ENCODE assay signal across 8 cellular contexts in the genomic region with DNA sequence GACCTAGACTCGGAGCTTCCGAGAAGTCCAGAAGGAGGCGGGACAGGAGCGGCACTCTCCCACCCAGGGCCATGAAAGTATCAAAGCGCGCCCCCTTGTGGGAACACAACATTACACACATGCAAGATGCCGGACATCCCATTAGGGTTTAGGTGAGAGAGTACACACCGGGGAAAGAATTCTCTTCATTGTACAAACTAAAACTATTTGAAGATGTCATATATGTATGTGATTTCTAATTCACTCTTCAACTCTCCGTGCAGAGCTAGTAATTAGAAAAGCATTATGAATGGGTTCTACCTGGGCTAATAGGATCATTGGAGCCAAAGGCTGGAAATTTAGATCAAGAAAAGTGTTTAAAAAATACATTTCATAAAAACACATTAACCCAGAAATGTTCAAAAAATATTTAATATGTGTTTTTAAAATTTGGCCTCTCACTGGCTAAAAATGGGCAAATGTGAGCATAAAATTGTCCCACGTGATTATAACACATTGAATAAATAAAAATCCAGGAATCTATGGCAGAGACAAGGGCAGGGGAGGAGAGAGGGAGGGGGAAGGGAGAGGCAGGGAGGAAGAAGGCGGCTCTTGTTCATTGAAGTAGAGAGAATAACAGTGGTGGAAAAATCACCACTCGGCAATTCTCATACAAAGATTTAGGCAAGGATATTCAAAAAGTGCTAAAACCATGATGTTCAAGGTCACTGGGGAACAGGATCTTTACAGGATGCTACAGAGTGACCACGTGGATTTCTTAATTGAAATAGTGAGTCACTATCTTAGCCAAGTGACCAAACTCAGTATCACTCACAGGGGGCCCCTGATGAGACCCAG. TPM values are rescaled to one million over a fixed set of nuclear protein-coding genes. Genes with fewer than 3 reads are reported as not detected.
A peak's percentile ranks its signal among the peaks of the same experiment; 100 is the strongest.
DNase-seq lines count a peak whose midpoint lies in the region; ATAC-seq and TF ChIP-seq lines count a peak whose summit lies in the region.

No MANE protein-coding gene starts in this region.

- ATAC-seq in activated CD8-positive, alpha-beta T cell treated with anti-CD3 and anti-CD28 coated beads, Interleukin-2, amount 10 ng/mL, durations not matched to agents 7 days and 5 days: no peak
- ATAC-seq in Right ventricle myocardium inferior: peak; percentile 81
- ATAC-seq in GM21825 (IDR thresholded peaks at IDR 0.05; ENCODE audit: unreplicated experiment): no peak

- no peak overlapping the region for H3K27ac ChIP-seq in C4-2B

- peak; percentile 63 for TF ChIP-seq CTCF in C4-2B (conservative IDR thresholded peaks at IDR 0.05)

- CTCF ChIA-PET in HEK293T (lab: Yijun Ruan, JAX): interaction anchor here (0.6 to 1.0 kb wide), 3 partner anchors 9 to 478 kb away, joined by 3 read pairs; no protein-coding TSS in a partner anchor
- CTCF ChIA-PET in activated CD8-positive, alpha-beta T cell treated with anti-CD3 and anti-CD28 coated beads, Interleukin-2, amount 10 ng/mL, durations not matched to agents 7 days and 5 days (lab: Charles Lee): interaction anchor here (1.0 to 1.8 kb wide), 3 partner anchors 9 to 442 kb away, joined by 3 to 7 read pairs (median 3); no protein-coding TSS in a partner anchor

- H3K4me1 Mint-ChIP-seq in activated CD8-positive, alpha-beta T cell treated with anti-CD3 and anti-CD28 coated beads, Interleukin-2, amount 10 ng/mL, durations not matched to agents 7 days and 5 days (ENCODE audit: low read depth): peaks cover 46% of the 10 kb centered on the region

- DNase-seq in HEK293T (ENCODE audit: extremely low spot score) (peak; percentile 76), Right ventricle myocardium inferior (ENCODE audit: missing footprints) (no peak), pulmonary artery endothelial cell (ENCODE audit: low read depth, low spot score) (peak; percentile 26), NCI-H1436 treated with DMSO at 0.1 percent for 48 hours (lab: John Stamatoyannopoulos, UW) (no peak), GDM1 (lab: John Stamatoyannopoulos, UW) (no peak)
- peak; percentile 30 for DNase-seq in activated CD8-positive, alpha-beta T cell treated with anti-CD3 and anti-CD28 coated beads, Interleukin-2, amount 10 ng/mL, durations not matched to agents 7 days and 5 days

- H3K9me3 Mint-ChIP-seq in activated CD8-positive, alpha-beta T cell treated with anti-CD3 and anti-CD28 coated beads, Interleukin-2, amount 10 ng/mL, durations not matched to agents 7 days and 5 days (ENCODE audit: insufficient read depth): no peaks in the 10 kb centered on the region

- H3K27me3 Mint-ChIP-seq in activated CD8-positive, alpha-beta T cell treated with anti-CD3 and anti-CD28 coated beads, Interleukin-2, amount 10 ng/mL, durations not matched to agents 7 days and 5 days (ENCODE audit: low read depth): no peaks in the 10 kb centered on the region

- no peak overlapping the region for H3K27ac Mint-ChIP-seq in activated CD8-positive, alpha-beta T cell treated with anti-CD3 and anti-CD28 coated beads, Interleukin-2, amount 10 ng/mL, durations not matched to agents 7 days and 5 days

- H3K4me3 Mint-ChIP-seq in activated CD8-positive, alpha-beta T cell treated with anti-CD3 and anti-CD28 coated beads, Interleukin-2, amount 10 ng/mL, durations not matched to agents 7 days and 5 days: no peak overlapping the region

- POLR2A ChIA-PET in HEK293T (lab: Yijun Ruan, JAX): no interaction called here
- POLR2A ChIA-PET in activated CD8-positive, alpha-beta T cell treated with anti-CD3 and anti-CD28 coated beads, Interleukin-2, amount 10 ng/mL, durations not matched to agents 7 days and 5 days (lab: Charles Lee): interaction anchor here (0.6 kb wide), 1 partner anchor 1707 kb away, joined by 3 read pairs; no protein-coding TSS in a partner anchor

- peaks cover 62% of the 10 kb centered on the region for H3K36me3 Mint-ChIP-seq in activated CD8-positive, alpha-beta T cell treated with anti-CD3 and anti-CD28 coated beads, Interleukin-2, amount 10 ng/mL, durations not matched to agents 7 days and 5 days (ENCODE audit: low read depth)

- intact Hi-C loops in Right ventricle myocardium inferior (cut with DNase I): loop anchor here (1.0 to 10.0 kb wide), 2 partner anchors 126 to 447 kb away; no protein-coding TSS in a partner anchor

TF ChIP-seq in HEK293T, 16 proteins besides CTCF, POLR2A, EP300 and RAD21:
- TF ChIP-seq ELF4 (IDR thresholded peaks at IDR 0.05) (no peak), TARDBP (IDR thresholded peaks at IDR 0.05) (no peak), HDGF (IDR thresholded peaks at IDR 0.05; ENCODE audit: borderline replicate concordance) (no peak), L3MBTL2 (conservative IDR thresholded peaks at IDR 0.05) (no peak), FOXM1 (IDR thresholded peaks at IDR 0.05; ENCODE audit: borderline replicate concordance) (no peak), ZNF384 (IDR thresholded peaks at IDR 0.05) (no peak), CTBP1 (IDR thresholded peaks at IDR 0.05; ENCODE audit: borderline replicate concordance) (no peak), ARNT (IDR thresholded peaks at IDR 0.05) (no peak), SUZ12 (IDR thresholded peaks at IDR 0.05) (no peak), BHLHE40 (IDR thresholded peaks at IDR 0.05; ENCODE audit: borderline replicate concordance) (no peak)
- TF ChIP-seq, protein P1, sequence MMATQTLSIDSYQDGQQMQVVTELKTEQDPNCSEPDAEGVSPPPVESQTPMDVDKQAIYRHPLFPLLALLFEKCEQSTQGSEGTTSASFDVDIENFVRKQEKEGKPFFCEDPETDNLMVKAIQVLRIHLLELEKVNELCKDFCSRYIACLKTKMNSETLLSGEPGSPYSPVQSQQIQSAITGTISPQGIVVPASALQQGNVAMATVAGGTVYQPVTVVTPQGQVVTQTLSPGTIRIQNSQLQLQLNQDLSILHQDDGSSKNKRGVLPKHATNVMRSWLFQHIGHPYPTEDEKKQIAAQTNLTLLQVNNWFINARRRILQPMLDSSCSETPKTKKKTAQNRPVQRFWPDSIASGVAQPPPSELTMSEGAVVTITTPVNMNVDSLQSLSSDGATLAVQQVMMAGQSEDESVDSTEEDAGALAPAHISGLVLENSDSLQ (IDR thresholded peaks at IDR 0.05): no peak

RNA-seq across cellular contexts. Expression of a gene that starts 38.9 kb away (rescaled TPM):
- 10 to 100 TPM; 26.3 to 29.6 TPM for total RNA-seq in activated CD8-positive, alpha-beta T cell treated with anti-CD3 and anti-CD28 coated beads, Interleukin-2, amount 10 ng/mL, durations not matched to agents 7 days and 5 days
- 35.2 TPM for total RNA-seq in Right ventricle myocardium inferior
- 151 and 158 TPM in 2 replicates for total RNA-seq in pulmonary artery endothelial cell

RNA-seq across cellular contexts. Expression of a gene that starts 52.2 kb away (rescaled TPM):
- 100 to 1,000 TPM; 103 to 106 TPM for total RNA-seq in activated CD8-positive, alpha-beta T cell treated with anti-CD3 and anti-CD28 coated beads, Interleukin-2, amount 10 ng/mL, durations not matched to agents 7 days and 5 days
- total RNA-seq in Right ventricle myocardium inferior (93.9 TPM), pulmonary artery endothelial cell (0.14 and 0.46 TPM in 2 replicates)

Comparison
In these comparisons a context has a peak if more than half of its experiments do, and no peak if none do; other contexts are left out.
1. DNase-seq: peak in HEK293T (single experiment), activated CD8-positive, alpha-beta T cell treated with anti-CD3 and anti-CD28 coated beads, Interleukin-2, amount 10 ng/mL, durations not matched to agents 7 days and 5 days (single experiment) and pulmonary artery endothelial cell (single experiment); none in Right ventricle myocardium inferior (single experiment), NCI-H1436 treated with DMSO at 0.1 percent for 48 hours (single experiment) and GDM1 (single experiment).
2. RNA of a gene that starts 52.2 kb away (total RNA-seq): 103 to 106 TPM in activated CD8-positive, alpha-beta T cell treated with anti-CD3 and anti-CD28 coated beads, Interleukin-2, amount 10 ng/mL, durations not matched to agents 7 days and 5 days and 93.9 TPM in Right ventricle myocardium inferior (single experiment); 0.14 to 0.46 TPM in pulmonary artery endothelial cell; every median in the first group is over 10 times any median in the second.